ENCODE assay signal across 3 cellular contexts in genomic region chr3:8649757-8650156, GRCh38.
TF ChIP-seq lines count a peak whose summit lies in the region.

No MANE protein-coding gene starts in this region.

TF ChIP-seq in SK-N-SH, 30 proteins besides CTCF, POLR2A, EP300 and RAD21:
- TF ChIP-seq ELF1 (IDR thresholded peaks at IDR 0.05) (no peak), SIN3A (IDR thresholded peaks at IDR 0.05; ENCODE audit: borderline replicate concordance, low read depth, low read length) (no peak), FOXJ3 (CRISPR knock-in tag; IDR thresholded peaks at IDR 0.05) (no peak), FOXM1 (IDR thresholded peaks at IDR 0.05; ENCODE audit: low read depth) (no peak), RCOR1 (IDR thresholded peaks at IDR 0.05; ENCODE audit: low read length) (no peak), SMC3 (IDR thresholded peaks at IDR 0.05; ENCODE audit: low read depth, low read length) (no peak), YY1 (IDR thresholded peaks at IDR 0.05; ENCODE audit: low read depth) (no peak), POLR2AphosphoS5 (IDR thresholded peaks at IDR 0.05; ENCODE audit: low read depth, low read length) (no peak), EZH2phosphoT487 (IDR thresholded peaks at IDR 0.05; ENCODE audit: borderline replicate concordance, low read depth) (no peak), FOSL2 (IDR thresholded peaks at IDR 0.05; ENCODE audit: borderline replicate concordance, low read depth) (no peak), TAF1 (IDR thresholded peaks at IDR 0.05; ENCODE audit: borderline replicate concordance, low read depth, low read length) (no peak), NFIC (IDR thresholded peaks at IDR 0.05; ENCODE audit: borderline replicate concordance) (no peak)
- TF ChIP-seq, protein P1, sequence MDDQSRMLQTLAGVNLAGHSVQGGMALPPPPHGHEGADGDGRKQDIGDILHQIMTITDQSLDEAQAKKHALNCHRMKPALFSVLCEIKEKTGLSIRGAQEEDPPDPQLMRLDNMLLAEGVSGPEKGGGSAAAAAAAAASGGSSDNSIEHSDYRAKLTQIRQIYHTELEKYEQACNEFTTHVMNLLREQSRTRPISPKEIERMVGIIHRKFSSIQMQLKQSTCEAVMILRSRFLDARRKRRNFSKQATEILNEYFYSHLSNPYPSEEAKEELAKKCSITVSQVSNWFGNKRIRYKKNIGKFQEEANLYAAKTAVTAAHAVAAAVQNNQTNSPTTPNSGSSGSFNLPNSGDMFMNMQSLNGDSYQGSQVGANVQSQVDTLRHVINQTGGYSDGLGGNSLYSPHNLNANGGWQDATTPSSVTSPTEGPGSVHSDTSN (IDR thresholded peaks at IDR 0.05) = no peak
- TF ChIP-seq, protein P2, sequence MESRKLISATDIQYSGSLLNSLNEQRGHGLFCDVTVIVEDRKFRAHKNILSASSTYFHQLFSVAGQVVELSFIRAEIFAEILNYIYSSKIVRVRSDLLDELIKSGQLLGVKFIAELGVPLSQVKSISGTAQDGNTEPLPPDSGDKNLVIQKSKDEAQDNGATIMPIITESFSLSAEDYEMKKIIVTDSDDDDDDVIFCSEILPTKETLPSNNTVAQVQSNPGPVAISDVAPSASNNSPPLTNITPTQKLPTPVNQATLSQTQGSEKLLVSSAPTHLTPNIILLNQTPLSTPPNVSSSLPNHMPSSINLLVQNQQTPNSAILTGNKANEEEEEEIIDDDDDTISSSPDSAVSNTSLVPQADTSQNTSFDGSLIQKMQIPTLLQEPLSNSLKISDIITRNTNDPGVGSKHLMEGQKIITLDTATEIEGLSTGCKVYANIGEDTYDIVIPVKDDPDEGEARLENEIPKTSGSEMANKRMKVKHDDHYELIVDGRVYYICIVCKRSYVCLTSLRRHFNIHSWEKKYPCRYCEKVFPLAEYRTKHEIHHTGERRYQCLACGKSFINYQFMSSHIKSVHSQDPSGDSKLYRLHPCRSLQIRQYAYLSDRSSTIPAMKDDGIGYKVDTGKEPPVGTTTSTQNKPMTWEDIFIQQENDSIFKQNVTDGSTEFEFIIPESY (IDR thresholded peaks at IDR 0.05; ENCODE audit: borderline replicate concordance, low read depth) = no peak
- TF ChIP-seq, protein P3, sequence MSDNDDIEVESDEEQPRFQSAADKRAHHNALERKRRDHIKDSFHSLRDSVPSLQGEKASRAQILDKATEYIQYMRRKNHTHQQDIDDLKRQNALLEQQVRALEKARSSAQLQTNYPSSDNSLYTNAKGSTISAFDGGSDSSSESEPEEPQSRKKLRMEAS (IDR thresholded peaks at IDR 0.05; ENCODE audit: low read depth) = no peak
- TF ChIP-seq, protein P4, sequence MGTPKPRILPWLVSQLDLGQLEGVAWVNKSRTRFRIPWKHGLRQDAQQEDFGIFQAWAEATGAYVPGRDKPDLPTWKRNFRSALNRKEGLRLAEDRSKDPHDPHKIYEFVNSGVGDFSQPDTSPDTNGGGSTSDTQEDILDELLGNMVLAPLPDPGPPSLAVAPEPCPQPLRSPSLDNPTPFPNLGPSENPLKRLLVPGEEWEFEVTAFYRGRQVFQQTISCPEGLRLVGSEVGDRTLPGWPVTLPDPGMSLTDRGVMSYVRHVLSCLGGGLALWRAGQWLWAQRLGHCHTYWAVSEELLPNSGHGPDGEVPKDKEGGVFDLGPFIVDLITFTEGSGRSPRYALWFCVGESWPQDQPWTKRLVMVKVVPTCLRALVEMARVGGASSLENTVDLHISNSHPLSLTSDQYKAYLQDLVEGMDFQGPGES (IDR thresholded peaks at IDR 0.05; ENCODE audit: low read depth, low read length) = no peak
- TF ChIP-seq, protein P5, sequence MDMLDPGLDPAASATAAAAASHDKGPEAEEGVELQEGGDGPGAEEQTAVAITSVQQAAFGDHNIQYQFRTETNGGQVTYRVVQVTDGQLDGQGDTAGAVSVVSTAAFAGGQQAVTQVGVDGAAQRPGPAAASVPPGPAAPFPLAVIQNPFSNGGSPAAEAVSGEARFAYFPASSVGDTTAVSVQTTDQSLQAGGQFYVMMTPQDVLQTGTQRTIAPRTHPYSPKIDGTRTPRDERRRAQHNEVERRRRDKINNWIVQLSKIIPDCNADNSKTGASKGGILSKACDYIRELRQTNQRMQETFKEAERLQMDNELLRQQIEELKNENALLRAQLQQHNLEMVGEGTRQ (IDR thresholded peaks at IDR 0.05; ENCODE audit: borderline replicate concordance, low read depth, low read length) = no peak

TF ChIP-seq in SK-N-SH treated with all-trans-retinoic acid at 6 μM for 48 hours, 23 proteins besides CTCF, POLR2A, EP300 and RAD21:
- TF ChIP-seq OSR1 (CRISPR knock-in tag; IDR thresholded peaks at IDR 0.05) (no peak), ESRRG (CRISPR knock-in tag; IDR thresholded peaks at IDR 0.05) (no peak), ZFP3 (CRISPR knock-in tag; IDR thresholded peaks at IDR 0.05) (no peak), ZFP30 (CRISPR knock-in tag; IDR thresholded peaks at IDR 0.05) (no peak), SNAI2 (CRISPR knock-in tag; IDR thresholded peaks at IDR 0.05) (no peak), TCF4 (CRISPR knock-in tag; IDR thresholded peaks at IDR 0.05; ENCODE audit: borderline replicate concordance) (no peak)
- TF ChIP-seq, protein P6, sequence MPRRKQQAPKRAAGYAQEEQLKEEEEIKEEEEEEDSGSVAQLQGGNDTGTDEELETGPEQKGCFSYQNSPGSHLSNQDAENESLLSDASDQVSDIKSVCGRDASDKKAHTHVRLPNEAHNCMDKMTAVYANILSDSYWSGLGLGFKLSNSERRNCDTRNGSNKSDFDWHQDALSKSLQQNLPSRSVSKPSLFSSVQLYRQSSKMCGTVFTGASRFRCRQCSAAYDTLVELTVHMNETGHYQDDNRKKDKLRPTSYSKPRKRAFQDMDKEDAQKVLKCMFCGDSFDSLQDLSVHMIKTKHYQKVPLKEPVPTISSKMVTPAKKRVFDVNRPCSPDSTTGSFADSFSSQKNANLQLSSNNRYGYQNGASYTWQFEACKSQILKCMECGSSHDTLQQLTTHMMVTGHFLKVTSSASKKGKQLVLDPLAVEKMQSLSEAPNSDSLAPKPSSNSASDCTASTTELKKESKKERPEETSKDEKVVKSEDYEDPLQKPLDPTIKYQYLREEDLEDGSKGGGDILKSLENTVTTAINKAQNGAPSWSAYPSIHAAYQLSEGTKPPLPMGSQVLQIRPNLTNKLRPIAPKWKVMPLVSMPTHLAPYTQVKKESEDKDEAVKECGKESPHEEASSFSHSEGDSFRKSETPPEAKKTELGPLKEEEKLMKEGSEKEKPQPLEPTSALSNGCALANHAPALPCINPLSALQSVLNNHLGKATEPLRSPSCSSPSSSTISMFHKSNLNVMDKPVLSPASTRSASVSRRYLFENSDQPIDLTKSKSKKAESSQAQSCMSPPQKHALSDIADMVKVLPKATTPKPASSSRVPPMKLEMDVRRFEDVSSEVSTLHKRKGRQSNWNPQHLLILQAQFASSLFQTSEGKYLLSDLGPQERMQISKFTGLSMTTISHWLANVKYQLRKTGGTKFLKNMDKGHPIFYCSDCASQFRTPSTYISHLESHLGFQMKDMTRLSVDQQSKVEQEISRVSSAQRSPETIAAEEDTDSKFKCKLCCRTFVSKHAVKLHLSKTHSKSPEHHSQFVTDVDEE (CRISPR knock-in tag; IDR thresholded peaks at IDR 0.05) = no peak

TF ChIP-seq in H1, 55 proteins besides CTCF, POLR2A, EP300 and RAD21:
- no peak for TF ChIP-seq HDAC2 (IDR thresholded peaks at IDR 0.05; ENCODE audit: borderline replicate concordance in 1 of 2, low read depth in 2 of 2, low read length in 2 of 2)
- TF ChIP-seq KDM1A (IDR thresholded peaks at IDR 0.05; ENCODE audit: borderline replicate concordance, low read length) = 0 out of 2 replicates have a peak, but pooled peaks have one; percentile 28
